ENCODE assay signal across 18 cellular contexts in genomic region chr9:90838098-90838497, GRCh38. TPM values are rescaled to one million over a fixed set of nuclear protein-coding genes. Genes with fewer than 3 reads are reported as not detected.
A peak's percentile ranks its signal among the peaks of the same experiment; 100 is the strongest.
DNase-seq lines count a peak whose midpoint lies in the region; ATAC-seq, FAIRE-seq and TF ChIP-seq lines count a peak whose summit lies in the region.
"Had no signal": no experiment of that assay in that cellular context is flagged by ENCODE, and none has a peak within 500 bp of the region (broad histone marks: within the 10 kb centered on the region; RNA-seq: fewer than 3 reads in every experiment).

No MANE protein-coding gene starts in this region.

- H3K27ac ChIP-seq in mammary epithelial cell (ENCODE audit: insufficient read depth, low read depth, low read length) (no peak overlapping the region), pancreas (no peak overlapping the region)
- H3K27ac ChIP-seq: colonic mucosa, thyroid gland had no signal

- H4K20me1 ChIP-seq in mammary epithelial cell (ENCODE audit: insufficient read depth, low read length): no peaks in the 10 kb centered on the region

- H3K9ac ChIP-seq in mammary epithelial cell (ENCODE audit: insufficient read depth, low read length): no peak overlapping the region

- 81% methylated on average over 2 of the region's 2 CpGs for WGBS in mammary epithelial cell (ENCODE audit: low coverage, missing lambda C conversion rate)
- WGBS in pancreas, 2 donors: 51 to 60% methylated on average over 2 of the region's 2 CpGs

- intact Hi-C loops in mammary epithelial cell (cut with micrococcal nuclease): no loop called here
- intact Hi-C loops in pancreas (cut with DNase I): no loop called here

- H3K4me3 ChIP-seq in mammary epithelial cell (replicated peaks in 1 of 3; ENCODE audit: insufficient read depth in 1 of 3, low read depth in 2 of 3, low read length in 3 of 3) (no peak overlapping the region), pancreas (no peak overlapping the region)
- H3K4me3 ChIP-seq: colonic mucosa, thyroid gland had no signal

- H3K9me3 ChIP-seq in mammary epithelial cell (replicated peaks; ENCODE audit: insufficient read depth, low read length) (peaks cover 3% of the 10 kb centered on the region), pancreas (no peaks in the 10 kb centered on the region)
- H3K9me3 ChIP-seq: Caco-2, colonic mucosa, thyroid gland had no signal

- H3K4me1 ChIP-seq in mammary epithelial cell (ENCODE audit: insufficient read depth, low read length): peaks cover 4% of the 10 kb centered on the region
- H3K4me1 ChIP-seq in pancreas: peaks cover 0 to 6% (median 0%) of the 10 kb centered on the region in 3 donors
- H3K4me1 ChIP-seq: Caco-2, colonic mucosa had no signal

- H3K36me3 ChIP-seq in mammary epithelial cell (ENCODE audit: insufficient read depth, low read length) (no peaks in the 10 kb centered on the region), pancreas (no peaks in the 10 kb centered on the region)
- H3K36me3 ChIP-seq: colonic mucosa, thyroid gland had no signal

- in situ Hi-C loops in mammary epithelial cell (cut with MboI; ENCODE audit: low sequenced_read_pairs in 2 of 2): no loop called here

- no peak overlapping the region for H2AFZ ChIP-seq in mammary epithelial cell (ENCODE audit: low read depth, low read length)

- H3K27me3 ChIP-seq in mammary epithelial cell (ENCODE audit: insufficient read depth, low read length): no peaks in the 10 kb centered on the region
- H3K27me3 ChIP-seq in pancreas: no peaks in the 10 kb centered on the region
- H3K27me3 ChIP-seq: colonic mucosa, thyroid gland had no signal

- dilution Hi-C loops in mammary epithelial cell (cut with HindIII; ENCODE audit: low sequenced_read_pairs): no loop called here

- no peak overlapping the region for H3K4me2 ChIP-seq in mammary epithelial cell (ENCODE audit: insufficient read depth, low read depth, low read length)

- peak; percentile 10 to 26 for TF ChIP-seq CTCF in mammary epithelial cell (conservative IDR thresholded peaks at IDR 0.05 in 1 of 2, IDR thresholded peaks at IDR 0.05 in 1 of 2; ENCODE audit: extremely low read depth in 1 of 2, insufficient read depth in 1 of 2, low read depth in 1 of 2, low read length in 2 of 2)
- no peak for TF ChIP-seq CTCF in pancreas (IDR thresholded peaks at IDR 0.05)

- BruUV-seq in mammary epithelial cell (replicated peaks; lab: Mats Ljungman, UMichigan): no TSS peak

- CTCF ChIA-PET in mammary epithelial cell (lab: Charles Lee; ENCODE audit: low non-redundant PET): no interaction called here

- H3K79me2 ChIP-seq in mammary epithelial cell (ENCODE audit: insufficient read depth, low read length): no peaks in the 10 kb centered on the region

- no peak for FAIRE-seq in pancreas (lab: Jason Lieb, UNC)

- peak in 3 of 4 donors; percentile 40 to 75 (median 61) for ATAC-seq in pancreas
- ATAC-seq: activated T-helper 17 cell treated with anti-CD3 and anti-CD28 coated beads, Interleukin-2, amount 50 U/mL, for 72 hours had no signal

- DNase-seq in NCI-H1092 treated with DMSO at 0.1 percent for 48 hours (lab: John Stamatoyannopoulos, UW) (peak; percentile 20), NCI-H1092 (lab: John Stamatoyannopoulos, UW) (no peak), NAMALWA (ENCODE audit: low spot score) (peak; percentile 37), mammary epithelial cell (no peak), pancreas (no peak), NCI-H1930 (lab: John Stamatoyannopoulos, UW) (no peak), COLO829 (ENCODE audit: low spot score) (no peak), hippocampal formation (lab: John Stamatoyannopoulos, UW) (no peak)
- DNase-seq: activated CD4-positive, alpha-beta T cell treated with anti-CD3 and anti-CD28 coated beads, Interleukin-2, amount 10 ng/mL, durations not matched to agents 7 days and 5 days; amygdala; Caco-2; colonic mucosa; NCI-H2029; SW 1271; thyroid gland had no signal

RNA-seq across cellular contexts. Expression of gene SYK, which starts 36.5 kb away (rescaled TPM):
- total RNA-seq in mammary epithelial cell: 10 to 100 TPM in 1 of 2 donors, 1 to 10 TPM in 1; 1.7 to 10.6 TPM
- polyA plus RNA-seq in mammary epithelial cell: 4.1 TPM
- polyA minus RNA-seq in mammary epithelial cell: 11.2 TPM
- total RNA-seq in pancreas: 10 to 100 TPM in 5 of 6 donors, 1 to 10 TPM in 1; 9.7 to 41.1 (median 12.8) TPM
- polyA plus RNA-seq in pancreas: 1 to 10 TPM; 5.5 to 6.4 TPM
- total RNA-seq: A172, fibroblast of lung had no signal
- polyA plus RNA-seq: fibroblast of lung had no signal

Comparison
In these comparisons a context has a peak if more than half of its experiments do, and no peak if none do; other contexts are left out.
1. DNase-seq: peak in NCI-H1092 treated with DMSO at 0.1 percent for 48 hours (single experiment) and NAMALWA (single experiment); none in NCI-H1092 (single experiment), mammary epithelial cell (single experiment), pancreas (0 of 6), NCI-H1930 (0 of 2), COLO829 (single experiment) and hippocampal formation (0 of 2).
2. CTCF ChIP-seq: peak in mammary epithelial cell (2 of 2); none in pancreas (0 of 4).